In genomic region chr2:230423851-230424458, GRCh38 we compare ENCODE assay signal across 11 cellular contexts. TPM values are rescaled to one million over a fixed set of nuclear protein-coding genes. Genes with fewer than 3 reads are reported as not detected.
DNase-seq lines count a peak whose midpoint lies in the region; ATAC-seq, FAIRE-seq and TF ChIP-seq lines count a peak whose summit lies in the region.
"Had no signal": no experiment of that assay in that cellular context is flagged by ENCODE, and none has a peak within 500 bp of the region (broad histone marks: within the 10 kb centered on the region; RNA-seq: fewer than 3 reads in every experiment).

No MANE protein-coding gene starts in this region.

- H3K27ac ChIP-seq in endothelial cell of umbilical vein (ENCODE audit: insufficient read depth, low read depth, low read length), result no peak overlapping the region

- H3K4me1 ChIP-seq in endothelial cell of umbilical vein (ENCODE audit: control insufficient read depth, extremely low read depth, insufficient read depth, low read length), result peaks cover 21% of the 10 kb centered on the region

- H3K27me3 Mint-ChIP-seq in T-helper 17 cell (no peaks in the 10 kb centered on the region), natural killer cell (ENCODE audit: low read depth in 2 of 2) (no peaks in the 10 kb centered on the region)

- H3K36me3 Mint-ChIP-seq in T-helper 17 cell (ENCODE audit: low read depth) (peaks cover 34% of the 10 kb centered on the region), natural killer cell (peaks cover 22% of the 10 kb centered on the region)

- H3K4me3 Mint-ChIP-seq in T-helper 17 cell, result peak overlapping the region; percentile 74
- H3K4me3 Mint-ChIP-seq in natural killer cell, result peak overlapping the region; percentile 59

- peak overlapping the region; percentile 99 for H3K27ac Mint-ChIP-seq in T-helper 17 cell
- H3K27ac Mint-ChIP-seq in natural killer cell, result peak overlapping the region; percentile 86 to 98

- TF ChIP-seq POLR2A in GM12892 (IDR thresholded peaks at IDR 0.05; ENCODE audit: low read depth, low read length) (no peak), endothelial cell of umbilical vein (IDR thresholded peaks at IDR 0.05; ENCODE audit: low read depth, low read length) (no peak)

- BruUV-seq in endothelial cell of umbilical vein (replicated peaks; lab: Mats Ljungman, UMichigan), result no TSS peak

- H4K20me1 ChIP-seq in endothelial cell of umbilical vein (replicated peaks; ENCODE audit: control insufficient read depth, extremely low read depth, insufficient read depth, low read length), result peaks cover 8% of the 10 kb centered on the region

- ATAC-seq in T-helper 17 cell (no peak), natural killer cell (peak in 2 of 3 donors; percentile 29 to 41)
- ATAC-seq: Panc1 had no signal

- CTCF ChIA-PET in endothelial cell of umbilical vein (lab: Charles Lee), result no interaction called here

- TF ChIP-seq CTCF in endothelial cell of umbilical vein (IDR thresholded peaks at IDR 0.05; ENCODE audit: extremely low read depth in 1 of 2, insufficient read depth in 1 of 2, low read depth in 1 of 2, low read length in 2 of 2) (no peak), natural killer cell (IDR thresholded peaks at IDR 0.05) (no peak)

- H3K36me3 ChIP-seq in endothelial cell of umbilical vein (ENCODE audit: control insufficient read depth in 2 of 2, extremely low read depth in 1 of 2, insufficient read depth in 2 of 2, low read length in 2 of 2), result peaks cover 0 to 4% of the 10 kb centered on the region in 2 experiments

- peaks cover 71% of the 10 kb centered on the region for H3K4me1 Mint-ChIP-seq in T-helper 17 cell
- H3K4me1 Mint-ChIP-seq in natural killer cell, result peaks cover 88 to 92% of the 10 kb centered on the region in 2 donors

- dilution Hi-C loops in endothelial cell of umbilical vein (cut with MboI; ENCODE audit: extremely low pct_ligation_motif_present, low sequenced_read_pairs), result no loop called here

- POLR2A ChIA-PET in endothelial cell of umbilical vein (lab: Charles Lee), result no interaction called here

- H2AFZ ChIP-seq in endothelial cell of umbilical vein (ENCODE audit: low read depth, low read length), result no peak overlapping the region

- no peaks in the 10 kb centered on the region for H3K27me3 ChIP-seq in endothelial cell of umbilical vein (ENCODE audit: control insufficient read depth in 2 of 2, insufficient read depth in 2 of 2, low read length in 2 of 2)

- no peak overlapping the region for H3K4me3 ChIP-seq in endothelial cell of umbilical vein (replicated peaks in 1 of 3; ENCODE audit: insufficient read depth in 1 of 3, low read depth in 1 of 3, low read length in 3 of 3)

- FAIRE-seq in GM12892 (lab: Jason Lieb, UNC) (peak; percentile 76), endothelial cell of umbilical vein (lab: Jason Lieb, UNC) (no peak), RCC 7860 (lab: Jason Lieb, UNC) (no peak)

- DNase-seq in GM12892 (ENCODE audit: insufficient read length) (no peak), T-helper 17 cell (no peak), endothelial cell of umbilical vein (ENCODE audit: low read depth, low spot score) (no peak), natural killer cell (no peak), RCC 7860 (ENCODE audit: low spot score) (no peak), HuH-7 (ENCODE audit: low spot score) (no peak), T1000 (lab: John Stamatoyannopoulos, UW) (no peak), NCI-H69 (lab: John Stamatoyannopoulos, UW) (no peak)
- DNase-seq: erythroblast; stimulated activated CD4-positive, alpha-beta T cell treated with anti-CD3 and anti-CD28 coated beads, Interleukin-4, amount 100 ng/mL, for 24 hours had no signal

- no peaks in the 10 kb centered on the region for H3K9me1 ChIP-seq in endothelial cell of umbilical vein (replicated peaks; ENCODE audit: control insufficient read depth, extremely low read depth, insufficient read depth, low read length)

- intact Hi-C loops in endothelial cell of umbilical vein (cut with micrococcal nuclease) (no loop called here), natural killer cell (cut with micrococcal nuclease) (no loop called here)

- peaks cover 4% of the 10 kb centered on the region for H3K9me3 ChIP-seq in T-helper 17 cell (ENCODE audit: control insufficient read depth, low read length, poor library complexity, severe bottlenecking)
- no peaks in the 10 kb centered on the region for H3K9me3 ChIP-seq in endothelial cell of umbilical vein (replicated peaks; ENCODE audit: control insufficient read depth, insufficient read depth, low read length)

- H3K4me2 ChIP-seq in endothelial cell of umbilical vein (ENCODE audit: insufficient read depth, low read length), result peak overlapping the region; percentile 41

- H3K79me2 ChIP-seq in endothelial cell of umbilical vein (ENCODE audit: control insufficient read depth, insufficient read depth, low read length), result peaks cover 95% of the 10 kb centered on the region

- H3K9me3 Mint-ChIP-seq in natural killer cell, result peaks cover 2% of the 10 kb centered on the region in 2 donors

- H3K9ac ChIP-seq in endothelial cell of umbilical vein (replicated peaks; ENCODE audit: extremely low read depth, insufficient read depth, low read length), result no peak overlapping the region

TF ChIP-seq in endothelial cell of umbilical vein, 7 proteins besides CTCF, POLR2A, EP300 and RAD21:
- TF ChIP-seq EZH2 (IDR thresholded peaks at IDR 0.05; ENCODE audit: borderline replicate concordance, low read depth, low read length, severe bottlenecking) (no peak), MAX (IDR thresholded peaks at IDR 0.05; ENCODE audit: insufficient read depth, insufficient read length) (no peak), JUN (IDR thresholded peaks at IDR 0.05; ENCODE audit: borderline replicate concordance, insufficient read depth, insufficient read length, low read depth) (no peak), FOS (IDR thresholded peaks at IDR 0.05; ENCODE audit: borderline replicate concordance, insufficient read depth, low read length) (no peak), MYC (IDR thresholded peaks at IDR 0.05; ENCODE audit: low read depth, low read length) (no peak), POLR2AphosphoS5 (IDR thresholded peaks at IDR 0.05; ENCODE audit: insufficient read depth, low read depth, low read length) (no peak), GATA2 (IDR thresholded peaks at IDR 0.05; ENCODE audit: insufficient read depth, insufficient read length, low read depth, low read length) (no peak)

RNA-seq across cellular contexts. Expression of gene SP100, which starts 8.0 kb away (rescaled TPM):
- 228 TPM for polyA plus RNA-seq in GM12892 (2012; ENCODE audit: missing spikeins)
- 100 to 1,000 TPM; 220 to 246 TPM for total RNA-seq in T-helper 17 cell
- 90.6 and 108 TPM in 2 replicates for total RNA-seq in endothelial cell of umbilical vein
- polyA plus RNA-seq in endothelial cell of umbilical vein, result 24.2 and 33.7 TPM in 2 replicates
- polyA plus RNA-seq in endothelial cell of umbilical vein (2011; cell fraction: cytosol; rRNA removed), result 61.2 and 63.7 TPM in 2 replicates
- polyA plus RNA-seq in endothelial cell of umbilical vein (2011; cell fraction: nucleus; rRNA removed), result 109 and 143 TPM in 2 replicates
- 125 and 163 TPM in 2 replicates for polyA plus RNA-seq in endothelial cell of umbilical vein (2012)
- 61.4 and 63.8 TPM in 2 replicates for polyA minus RNA-seq in endothelial cell of umbilical vein
- polyA minus RNA-seq in endothelial cell of umbilical vein (2011; cell fraction: cytosol; rRNA and poly(A)+ RNA removed), result 13.2 TPM
- 156 and 181 TPM in 2 replicates for polyA minus RNA-seq in endothelial cell of umbilical vein (2011; cell fraction: nucleus; rRNA and poly(A)+ RNA removed)
- 100 to 1,000 TPM; 338 to 393 (median 363) TPM for total RNA-seq in natural killer cell
